1 cellular context compared by ENCODE assay signal in genomic region chr19:37992761-37993160, GRCh38.
TF ChIP-seq lines count a peak whose summit lies in the region.

No MANE protein-coding gene starts in this region.

TF ChIP-seq in A549, 52 proteins besides CTCF, POLR2A, EP300 and RAD21 (continued from another document):
- TF ChIP-seq BCL3 (IDR thresholded peaks at IDR 0.05), result no peak
- no peak for TF ChIP-seq USF2 (IDR thresholded peaks at IDR 0.05)
- TF ChIP-seq MAX (IDR thresholded peaks at IDR 0.05), result no peak
- TF ChIP-seq HES2 (IDR thresholded peaks at IDR 0.05), result no peak
- TF ChIP-seq SREBF2 (IDR thresholded peaks at IDR 0.05), result no peak
- no peak for TF ChIP-seq POLR2AphosphoS2 (conservative IDR thresholded peaks at IDR 0.05; ENCODE audit: low read length)
- TF ChIP-seq HDAC2 (IDR thresholded peaks at IDR 0.05), result no peak
- TF ChIP-seq NFE2L2 (conservative IDR thresholded peaks at IDR 0.05; ENCODE audit: low read length), result no peak
- TF ChIP-seq FOXS1 (CRISPR knock-in tag; IDR thresholded peaks at IDR 0.05), result no peak
